In the genomic region with DNA sequence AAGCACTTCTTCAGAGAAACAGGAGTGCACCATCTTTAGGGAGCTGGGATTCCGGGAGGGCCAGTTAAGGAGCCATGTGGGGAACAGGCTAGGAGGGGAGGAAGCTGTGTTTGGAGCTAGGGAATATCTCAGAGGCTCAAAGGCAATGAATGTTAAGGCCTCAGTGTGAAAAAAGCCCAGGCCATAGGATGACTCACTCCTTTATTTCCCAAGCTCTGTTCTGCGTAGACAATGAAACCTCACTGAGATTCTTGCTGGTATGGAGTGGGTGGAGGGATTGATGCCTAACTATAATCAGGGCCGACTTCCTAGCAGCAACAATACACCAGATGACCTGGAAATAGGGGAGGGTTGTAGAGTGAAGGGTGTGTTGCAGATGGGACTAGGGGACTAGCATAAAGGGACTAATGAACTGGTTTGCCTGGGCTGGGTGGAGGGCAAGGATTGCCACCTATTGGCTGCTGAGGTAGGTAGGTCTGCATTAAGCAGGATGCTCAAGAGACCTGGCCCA, we compare ENCODE assay signal across 1 cellular context.
TF ChIP-seq lines count a peak whose summit lies in the region.

No MANE protein-coding gene starts in this region.

TF ChIP-seq in K562, 482 proteins besides CTCF, POLR2A, EP300 and RAD21 (continued from another document):
- TF ChIP-seq, protein P1, sequence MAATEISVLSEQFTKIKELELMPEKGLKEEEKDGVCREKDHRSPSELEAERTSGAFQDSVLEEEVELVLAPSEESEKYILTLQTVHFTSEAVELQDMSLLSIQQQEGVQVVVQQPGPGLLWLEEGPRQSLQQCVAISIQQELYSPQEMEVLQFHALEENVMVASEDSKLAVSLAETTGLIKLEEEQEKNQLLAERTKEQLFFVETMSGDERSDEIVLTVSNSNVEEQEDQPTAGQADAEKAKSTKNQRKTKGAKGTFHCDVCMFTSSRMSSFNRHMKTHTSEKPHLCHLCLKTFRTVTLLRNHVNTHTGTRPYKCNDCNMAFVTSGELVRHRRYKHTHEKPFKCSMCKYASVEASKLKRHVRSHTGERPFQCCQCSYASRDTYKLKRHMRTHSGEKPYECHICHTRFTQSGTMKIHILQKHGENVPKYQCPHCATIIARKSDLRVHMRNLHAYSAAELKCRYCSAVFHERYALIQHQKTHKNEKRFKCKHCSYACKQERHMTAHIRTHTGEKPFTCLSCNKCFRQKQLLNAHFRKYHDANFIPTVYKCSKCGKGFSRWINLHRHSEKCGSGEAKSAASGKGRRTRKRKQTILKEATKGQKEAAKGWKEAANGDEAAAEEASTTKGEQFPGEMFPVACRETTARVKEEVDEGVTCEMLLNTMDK (IDR thresholded peaks at IDR 0.05; ENCODE audit: borderline replicate concordance, insufficient read depth, low read depth, low read length, poor library complexity, severe bottlenecking), result no peak
- TF ChIP-seq EWSR1 (IDR thresholded peaks at IDR 0.05; ENCODE audit: borderline replicate concordance, low read depth, partially characterized antibody), result no peak
- no peak for TF ChIP-seq PTBP1 (IDR thresholded peaks at IDR 0.05; ENCODE audit: low read depth, low read length)
- 0 out of 2 replicates have a peak, but pooled peaks have one; percentile 18 for TF ChIP-seq DPF2 (IDR thresholded peaks at IDR 0.05)
- TF ChIP-seq SIX5 (IDR thresholded peaks at IDR 0.05; ENCODE audit: borderline replicate concordance in 1 of 2, insufficient read depth in 1 of 2, low read depth in 1 of 2, low read length in 2 of 2), result no peak
- no peak for TF ChIP-seq HMGN3 (IDR thresholded peaks at IDR 0.05; ENCODE audit: borderline replicate concordance, extremely low read depth, insufficient read length, low read depth, low read length)
- no peak for TF ChIP-seq MYNN (IDR thresholded peaks at IDR 0.05)
- TF ChIP-seq MYNN (CRISPR knock-in tag; IDR thresholded peaks at IDR 0.05), result no peak
- TF ChIP-seq CEBPG (CRISPR knock-in tag; IDR thresholded peaks at IDR 0.05), result no peak
- no peak for TF ChIP-seq CEBPG (tag; conservative IDR thresholded peaks at IDR 0.05 in 1 of 2, IDR thresholded peaks at IDR 0.05 in 1 of 2)
- TF ChIP-seq TOE1 (IDR thresholded peaks at IDR 0.05; ENCODE audit: borderline replicate concordance), result no peak
- TF ChIP-seq TOE1 (CRISPR knock-in tag; IDR thresholded peaks at IDR 0.05; ENCODE audit: borderline replicate concordance, low read depth), result no peak
- TF ChIP-seq, protein P2, sequence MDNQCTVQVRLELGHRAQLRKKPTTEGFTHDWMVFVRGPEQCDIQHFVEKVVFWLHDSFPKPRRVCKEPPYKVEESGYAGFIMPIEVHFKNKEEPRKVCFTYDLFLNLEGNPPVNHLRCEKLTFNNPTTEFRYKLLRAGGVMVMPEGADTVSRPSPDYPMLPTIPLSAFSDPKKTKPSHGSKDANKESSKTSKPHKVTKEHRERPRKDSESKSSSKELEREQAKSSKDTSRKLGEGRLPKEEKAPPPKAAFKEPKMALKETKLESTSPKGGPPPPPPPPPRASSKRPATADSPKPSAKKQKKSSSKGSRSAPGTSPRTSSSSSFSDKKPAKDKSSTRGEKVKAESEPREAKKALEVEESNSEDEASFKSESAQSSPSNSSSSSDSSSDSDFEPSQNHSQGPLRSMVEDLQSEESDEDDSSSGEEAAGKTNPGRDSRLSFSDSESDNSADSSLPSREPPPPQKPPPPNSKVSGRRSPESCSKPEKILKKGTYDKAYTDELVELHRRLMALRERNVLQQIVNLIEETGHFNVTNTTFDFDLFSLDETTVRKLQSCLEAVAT (IDR thresholded peaks at IDR 0.05), result no peak
- no peak for TF ChIP-seq LARP7 (IDR thresholded peaks at IDR 0.05)
- TF ChIP-seq ZNF699 (CRISPR knock-in tag; IDR thresholded peaks at IDR 0.05; ENCODE audit: insufficient replicate concordance), result no peak
- no peak for TF ChIP-seq ZNF41 (CRISPR knock-in tag; conservative IDR thresholded peaks at IDR 0.05)
- TF ChIP-seq, protein P3, sequence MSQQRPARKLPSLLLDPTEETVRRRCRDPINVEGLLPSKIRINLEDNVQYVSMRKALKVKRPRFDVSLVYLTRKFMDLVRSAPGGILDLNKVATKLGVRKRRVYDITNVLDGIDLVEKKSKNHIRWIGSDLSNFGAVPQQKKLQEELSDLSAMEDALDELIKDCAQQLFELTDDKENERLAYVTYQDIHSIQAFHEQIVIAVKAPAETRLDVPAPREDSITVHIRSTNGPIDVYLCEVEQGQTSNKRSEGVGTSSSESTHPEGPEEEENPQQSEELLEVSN (IDR thresholded peaks at IDR 0.05; ENCODE audit: borderline replicate concordance in 1 of 2, extremely low read depth in 1 of 2, insufficient read depth in 1 of 2, insufficient read length in 1 of 2, low read depth in 1 of 2, low read length in 1 of 2, poor library complexity in 1 of 2, severe bottlenecking in 1 of 2), result no peak
- no peak for TF ChIP-seq RBM22 (IDR thresholded peaks at IDR 0.05; ENCODE audit: low read depth, low read length, poor library complexity, severe bottlenecking)
- no peak for TF ChIP-seq RHOXF2B (CRISPR knock-in tag; conservative IDR thresholded peaks at IDR 0.05)
- TF ChIP-seq, protein P4, sequence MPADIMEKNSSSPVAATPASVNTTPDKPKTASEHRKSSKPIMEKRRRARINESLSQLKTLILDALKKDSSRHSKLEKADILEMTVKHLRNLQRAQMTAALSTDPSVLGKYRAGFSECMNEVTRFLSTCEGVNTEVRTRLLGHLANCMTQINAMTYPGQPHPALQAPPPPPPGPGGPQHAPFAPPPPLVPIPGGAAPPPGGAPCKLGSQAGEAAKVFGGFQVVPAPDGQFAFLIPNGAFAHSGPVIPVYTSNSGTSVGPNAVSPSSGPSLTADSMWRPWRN (IDR thresholded peaks at IDR 0.05; ENCODE audit: low read depth), result no peak
- no peak for TF ChIP-seq GABPB1 (CRISPR knock-in tag; IDR thresholded peaks at IDR 0.05)
- TF ChIP-seq FOSL1 (tag; conservative IDR thresholded peaks at IDR 0.05), result peak; percentile 65
- TF ChIP-seq GABPA (tag; conservative IDR thresholded peaks at IDR 0.05; ENCODE audit: low read depth), result no peak
- no peak for TF ChIP-seq VEZF1 (CRISPR knock-in tag; IDR thresholded peaks at IDR 0.05)
- no peak for TF ChIP-seq ETS1 (conservative IDR thresholded peaks at IDR 0.05; ENCODE audit: control insufficient read depth, low read depth, low read length)
- TF ChIP-seq RBM39 (optimal IDR thresholded peaks at IDR 0.05; ENCODE audit: low read depth, low read length), result no peak
- TF ChIP-seq RAD51 (IDR thresholded peaks at IDR 0.05; ENCODE audit: borderline replicate concordance, low read depth), result no peak
- TF ChIP-seq ZNF609 (CRISPR knock-in tag; IDR thresholded peaks at IDR 0.05; ENCODE audit: borderline replicate concordance), result no peak
- no peak for TF ChIP-seq STAT5B (CRISPR knock-in tag; IDR thresholded peaks at IDR 0.05)
- TF ChIP-seq JUN (IDR thresholded peaks at IDR 0.05; ENCODE audit: borderline replicate concordance, low read depth, low read length), result peak; percentile 57; the same call in 1 of the 2 replicates
- 0 out of 2 replicates have a peak, but pooled peaks have one; percentile 27 for TF ChIP-seq JUN (CRISPR knock-in tag; IDR thresholded peaks at IDR 0.05; ENCODE audit: borderline replicate concordance)
- TF ChIP-seq SMAD2 (IDR thresholded peaks at IDR 0.05; ENCODE audit: low read depth, low read length), result no peak
- no peak for TF ChIP-seq RFX7 (CRISPR knock-in tag; IDR thresholded peaks at IDR 0.05)
- peak; percentile 47; the same call in 1 of the 2 replicates for TF ChIP-seq CBFA2T3 (IDR thresholded peaks at IDR 0.05)
- no peak for TF ChIP-seq NEUROD1 (IDR thresholded peaks at IDR 0.05; ENCODE audit: borderline replicate concordance, low read depth, low read length, partially characterized antibody)
- no peak for TF ChIP-seq ATF7 (IDR thresholded peaks at IDR 0.05)
- no peak for TF ChIP-seq ZNF785 (CRISPR knock-in tag; IDR thresholded peaks at IDR 0.05)
- no peak for TF ChIP-seq SPI1 (IDR thresholded peaks at IDR 0.05; ENCODE audit: borderline replicate concordance, low read depth, low read length)
- no peak for TF ChIP-seq MAFF (IDR thresholded peaks at IDR 0.05; ENCODE audit: low read length)
- no peak for TF ChIP-seq SMARCA4 (IDR thresholded peaks at IDR 0.05)
- no peak for TF ChIP-seq ERF (CRISPR knock-in tag; IDR thresholded peaks at IDR 0.05)
- TF ChIP-seq JUND (IDR thresholded peaks at IDR 0.05; ENCODE audit: borderline replicate concordance, low read depth, low read length), result peak; percentile 82
- peak; percentile 67; the same call in 2 of the 3 replicates for TF ChIP-seq JUND (tag; IDR thresholded peaks at IDR 0.05; ENCODE audit: borderline replicate concordance, low read depth, low read length)
- TF ChIP-seq KDM2B (CRISPR knock-in tag; IDR thresholded peaks at IDR 0.05), result no peak
- TF ChIP-seq JUNB (CRISPR knock-in tag; conservative IDR thresholded peaks at IDR 0.05), result no peak
- no peak for TF ChIP-seq TCFL5 (CRISPR knock-in tag; conservative IDR thresholded peaks at IDR 0.05)
- TF ChIP-seq ESRRA (IDR thresholded peaks at IDR 0.05; ENCODE audit: borderline replicate concordance, low read depth), result no peak
